In genomic region chr2:203533696-203534471, GRCh38 we compare ENCODE assay signal across 8 cellular contexts. TPM values are rescaled to one million over a fixed set of nuclear protein-coding genes. Genes with fewer than 3 reads are reported as not detected.
DNase-seq lines count a peak whose midpoint lies in the region; ATAC-seq and TF ChIP-seq lines count a peak whose summit lies in the region.

No MANE protein-coding gene starts in this region.

- H3K27me3 Mint-ChIP-seq in CD8-positive, alpha-beta T cell (ENCODE audit: low read depth), result peaks cover 28% of the 10 kb centered on the region
- peaks cover 63% of the 10 kb centered on the region for H3K27me3 Mint-ChIP-seq in activated CD8-positive, alpha-beta T cell treated with anti-CD3 and anti-CD28 coated beads, Interleukin-2, amount 10 ng/mL, durations not matched to agents 7 days and 5 days (ENCODE audit: low read depth)

- peaks cover 2% of the 10 kb centered on the region for H3K36me3 Mint-ChIP-seq in CD8-positive, alpha-beta T cell
- H3K36me3 Mint-ChIP-seq in activated CD8-positive, alpha-beta T cell treated with anti-CD3 and anti-CD28 coated beads, Interleukin-2, amount 10 ng/mL, durations not matched to agents 7 days and 5 days (ENCODE audit: low read depth), result no peaks in the 10 kb centered on the region

- POLR2A ChIA-PET in CD8-positive, alpha-beta T cell (lab: Charles Lee), result interaction anchor here (0.8 to 2.2 kb wide), 4 partner anchors 174 to 207 kb away, joined by 3 to 7 read pairs (median 5); no protein-coding TSS in a partner anchor
- POLR2A ChIA-PET in activated CD8-positive, alpha-beta T cell treated with anti-CD3 and anti-CD28 coated beads, Interleukin-2, amount 10 ng/mL, durations not matched to agents 7 days and 5 days (lab: Charles Lee), result no interaction called here

- no peak for TF ChIP-seq CTCF in CD8-positive, alpha-beta T cell (IDR thresholded peaks at IDR 0.05)

- no peak overlapping the region for H3K27ac Mint-ChIP-seq in CD8-positive, alpha-beta T cell
- H3K27ac Mint-ChIP-seq in activated CD8-positive, alpha-beta T cell treated with anti-CD3 and anti-CD28 coated beads, Interleukin-2, amount 10 ng/mL, durations not matched to agents 7 days and 5 days, result no peak overlapping the region

- no peak overlapping the region for H3K4me3 ChIP-seq in CD8-positive, alpha-beta T cell (ENCODE audit: low read depth, low read length)
- peak overlapping the region; percentile 77 for H3K4me3 ChIP-seq in skeletal muscle cell (ENCODE audit: low read depth, low read length)

- ATAC-seq in CD8-positive, alpha-beta T cell, result peak; percentile 63
- ATAC-seq in activated CD8-positive, alpha-beta T cell treated with anti-CD3 and anti-CD28 coated beads, Interleukin-2, amount 10 ng/mL, durations not matched to agents 7 days and 5 days, result peak; percentile 41
- ATAC-seq in HG02571 (IDR thresholded peaks at IDR 0.05; ENCODE audit: unreplicated experiment), result no peak
- ATAC-seq in HG03565 (IDR thresholded peaks at IDR 0.05; ENCODE audit: unreplicated experiment), result no peak
- no peak for ATAC-seq in HG02938 (IDR thresholded peaks at IDR 0.05; ENCODE audit: unreplicated experiment)

- peak in 2 of 7 experiments; percentile 14 to 33 for DNase-seq in CD8-positive, alpha-beta T cell
- DNase-seq in HT1080 (ENCODE audit: low read depth) (peak; percentile 46), hepatic stellate cell (ENCODE audit: low spot score) (peak; percentile 47), skeletal muscle cell (ENCODE audit: low read depth) (peak; percentile 37)
- DNase-seq in activated CD8-positive, alpha-beta T cell treated with anti-CD3 and anti-CD28 coated beads, Interleukin-2, amount 10 ng/mL, durations not matched to agents 7 days and 5 days, result peak; percentile 39

- no peaks in the 10 kb centered on the region for H3K9me3 ChIP-seq in CD8-positive, alpha-beta T cell (ENCODE audit: low read length)

- peaks cover 27% of the 10 kb centered on the region for H3K4me1 Mint-ChIP-seq in CD8-positive, alpha-beta T cell (ENCODE audit: low read depth)
- H3K4me1 Mint-ChIP-seq in activated CD8-positive, alpha-beta T cell treated with anti-CD3 and anti-CD28 coated beads, Interleukin-2, amount 10 ng/mL, durations not matched to agents 7 days and 5 days (ENCODE audit: low read depth), result peaks cover 18% of the 10 kb centered on the region

- H3K4me3 Mint-ChIP-seq in CD8-positive, alpha-beta T cell, result peak overlapping the region; percentile 84
- no peak overlapping the region for H3K4me3 Mint-ChIP-seq in activated CD8-positive, alpha-beta T cell treated with anti-CD3 and anti-CD28 coated beads, Interleukin-2, amount 10 ng/mL, durations not matched to agents 7 days and 5 days

- peaks cover 15% of the 10 kb centered on the region for H3K4me1 ChIP-seq in CD8-positive, alpha-beta T cell (ENCODE audit: insufficient read depth, low read length)

- CTCF ChIA-PET in CD8-positive, alpha-beta T cell (lab: Charles Lee), result interaction anchor here (0.6 to 1.5 kb wide), 6 partner anchors 13 to 282 kb away, joined by 3 to 4 read pairs (median 3); no protein-coding TSS in a partner anchor
- CTCF ChIA-PET in activated CD8-positive, alpha-beta T cell treated with anti-CD3 and anti-CD28 coated beads, Interleukin-2, amount 10 ng/mL, durations not matched to agents 7 days and 5 days (lab: Charles Lee), result interaction anchor here (0.6 to 1.8 kb wide), 5 partner anchors 21 to 375 kb away, joined by 3 to 4 read pairs (median 3); no protein-coding TSS in a partner anchor

- H3K36me3 ChIP-seq in CD8-positive, alpha-beta T cell (ENCODE audit: insufficient read depth, low read length), result no peaks in the 10 kb centered on the region

- H3K9me3 Mint-ChIP-seq in CD8-positive, alpha-beta T cell, result peaks cover 9% of the 10 kb centered on the region
- H3K9me3 Mint-ChIP-seq in activated CD8-positive, alpha-beta T cell treated with anti-CD3 and anti-CD28 coated beads, Interleukin-2, amount 10 ng/mL, durations not matched to agents 7 days and 5 days (ENCODE audit: insufficient read depth), result peaks cover 17% of the 10 kb centered on the region

- H3K27me3 ChIP-seq in CD8-positive, alpha-beta T cell (ENCODE audit: insufficient read depth, low read length), result no peaks in the 10 kb centered on the region

- H3K27ac ChIP-seq in CD8-positive, alpha-beta T cell (ENCODE audit: low read depth, low read length), result no peak overlapping the region

- intact Hi-C loops in CD8-positive, alpha-beta T cell (cut with DNase I, micrococcal nuclease), result loop anchor here (2.0 to 5.0 kb wide), 5 partner anchors 37 to 295 kb away; partner anchors contain the start of genes CD28 (in 1 of the 2) and CYP20A1 (in 1 of the 2)

RNA-seq across cellular contexts. Expression of gene RAPH1, which starts 1.2 kb away (rescaled TPM):
- total RNA-seq in CD8-positive, alpha-beta T cell, result 1 to 10 TPM; 1.8 to 1.9 TPM
- 7.7 and 22.8 TPM in 2 replicates for total RNA-seq in HT1080 (2014; rRNA removed; shearing (Covaris generic))
- polyA plus RNA-seq in HT1080 (2015; cell fraction: cytosol; rRNA removed), result 11.5 and 16.6 TPM in 2 replicates
- 17.0 and 18.0 TPM in 2 replicates for polyA plus RNA-seq in HT1080 (2015; cell fraction: nucleus; rRNA removed)
- total RNA-seq in activated CD8-positive, alpha-beta T cell treated with anti-CD3 and anti-CD28 coated beads, Interleukin-2, amount 10 ng/mL, durations not matched to agents 7 days and 5 days, result 1 to 10 TPM in 1 of 2 experiments, under 1 TPM in 1; 0.16 to 1.1 TPM

Comparison
In these comparisons a context has a peak if more than half of its experiments do, and no peak if none do; other contexts are left out.
1. ATAC-seq: peak in CD8-positive, alpha-beta T cell (single experiment) and activated CD8-positive, alpha-beta T cell treated with anti-CD3 and anti-CD28 coated beads, Interleukin-2, amount 10 ng/mL, durations not matched to agents 7 days and 5 days (single experiment); none in HG02571 (single experiment), HG03565 (single experiment) and HG02938 (single experiment).